Comparison of ENCODE assay signal across 8 cellular contexts in the genomic region with DNA sequence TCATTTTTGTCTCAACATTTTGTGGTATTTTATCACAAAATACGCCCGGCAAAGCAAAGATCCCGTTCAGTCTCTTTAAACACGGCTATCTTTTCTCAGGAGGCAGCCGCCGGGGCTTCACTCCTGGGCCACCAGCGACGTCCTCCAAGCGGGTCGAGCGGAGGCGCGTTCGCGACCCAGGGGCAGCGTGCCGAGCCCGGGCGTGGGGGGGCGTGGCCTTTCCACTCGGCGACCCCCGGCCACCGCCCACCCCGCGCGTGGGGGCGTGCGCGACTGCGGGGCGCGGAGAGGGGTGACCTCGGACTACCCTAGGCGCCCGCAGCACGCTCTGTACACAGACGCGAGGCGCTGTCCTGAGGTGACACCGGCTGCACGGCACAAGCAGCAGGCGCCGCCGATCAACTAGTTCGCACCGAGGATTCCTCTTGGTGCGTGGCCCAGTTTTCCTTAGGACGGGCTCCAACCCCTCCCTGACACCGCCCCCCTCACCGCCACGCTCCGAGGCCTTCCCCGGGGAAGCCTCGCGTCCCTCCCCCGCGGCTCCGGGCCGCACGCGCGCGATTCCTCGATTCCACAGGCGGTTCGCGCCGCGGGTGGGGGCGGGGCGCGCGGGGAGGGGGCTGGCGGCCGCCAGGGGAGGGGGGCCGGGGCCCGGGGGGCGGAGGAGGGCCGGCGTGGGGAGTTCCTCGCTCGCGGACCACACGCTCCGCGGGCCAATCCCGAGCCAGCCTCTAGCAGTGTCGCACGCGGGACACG. TPM values are rescaled to one million over a fixed set of nuclear protein-coding genes. Genes with fewer than 3 reads are reported as not detected.
DNase-seq lines count a peak whose midpoint lies in the region; ATAC-seq and TF ChIP-seq lines count a peak whose summit lies in the region.

No MANE protein-coding gene starts in this region.

- peak overlapping the region; percentile 89 for H3K4me2 ChIP-seq in skeletal muscle satellite cell (ENCODE audit: low read length)

- DNase-seq in Calu3, result peak; percentile 47
- peak; percentile 69 for DNase-seq in KBM-7
- peak; percentile 52 for DNase-seq in T follicular helper cell (ENCODE audit: low read depth)
- DNase-seq in body of pancreas, result peak; percentile 80 to 87 (median 84)

- ATAC-seq in GM21447 (IDR thresholded peaks at IDR 0.05; ENCODE audit: unreplicated experiment), result peak; percentile 17
- ATAC-seq in body of pancreas, result peak; percentile 39
- no peak for ATAC-seq in GM21367 (IDR thresholded peaks at IDR 0.05; ENCODE audit: unreplicated experiment)

- H3K9me3 ChIP-seq in body of pancreas (no peaks in the 10 kb centered on the region), iPS-15b (ENCODE audit: control insufficient read depth, insufficient read depth, low read length) (no peaks in the 10 kb centered on the region), skeletal muscle satellite cell (replicated peaks; ENCODE audit: low read length) (no peaks in the 10 kb centered on the region)

- H3K4me1 ChIP-seq in body of pancreas (peaks cover 15% of the 10 kb centered on the region), iPS-15b (ENCODE audit: control insufficient read depth, insufficient read depth, low read length) (peaks cover 17% of the 10 kb centered on the region), skeletal muscle satellite cell (ENCODE audit: control insufficient read depth, insufficient read depth, low read length) (peaks cover 14% of the 10 kb centered on the region)

- intact Hi-C loops in Calu3 (cut with micrococcal nuclease; ENCODE audit: unreplicated experiment), result loop anchor here (5.0 to 10.0 kb wide), 3 partner anchors 120 to 360 kb away; no protein-coding TSS in a partner anchor
- intact Hi-C loops in body of pancreas (cut with DNase I), result no loop called here

- H3K4me1 Mint-ChIP-seq in Calu3 (ENCODE audit: low read depth, unreplicated experiment), result no peaks in the 10 kb centered on the region

- TF ChIP-seq POLR2A in body of pancreas (IDR thresholded peaks at IDR 0.05), result peak in 2 of 3 donors; percentile 59 to 66

- H3K9ac ChIP-seq in iPS-15b (ENCODE audit: low read depth, low read length) (peak overlapping the region; percentile 55), skeletal muscle satellite cell (ENCODE audit: low read depth, low read length) (peak overlapping the region; percentile 83)

- CTCF ChIA-PET in Calu3 (lab: Charles Lee), result interaction anchor here (0.7 kb wide), 1 partner anchor 711 kb away, joined by 4 read pairs; no protein-coding TSS in a partner anchor

- peak overlapping the region; percentile 74 for H3K4me3 Mint-ChIP-seq in Calu3 (ENCODE audit: low read depth, unreplicated experiment)

- H3K27ac ChIP-seq in body of pancreas, result peak overlapping the region; percentile 71 to 96 (median 92)

- WGBS in body of pancreas, 2 donors, result 1 to 4% methylated on average over 14 to 60 of the region's 92 CpGs

- H3K36me3 Mint-ChIP-seq in Calu3 (ENCODE audit: insufficient read depth, unreplicated experiment), result peaks cover 42% of the 10 kb centered on the region

- TF ChIP-seq CTCF in Calu3 (IDR thresholded peaks at IDR 0.05; ENCODE audit: unreplicated experiment), result no peak
- no peak for TF ChIP-seq CTCF in body of pancreas (IDR thresholded peaks at IDR 0.05)

- H3K27me3 ChIP-seq in body of pancreas, result no peaks in the 10 kb centered on the region
- H3K27me3 ChIP-seq in iPS-15b (ENCODE audit: control insufficient read depth, insufficient read depth, low read length), result no peaks in the 10 kb centered on the region
- no peaks in the 10 kb centered on the region for H3K27me3 ChIP-seq in skeletal muscle satellite cell (ENCODE audit: control insufficient read depth, insufficient read depth, low read length)

- BruUV-seq in Calu3 (replicated peaks; lab: Mats Ljungman, UMichigan), result no TSS peak

- H3K9me3 Mint-ChIP-seq in Calu3 (ENCODE audit: low read depth, unreplicated experiment), result no peaks in the 10 kb centered on the region

- in situ Hi-C loops in KBM-7 (cut with MboI; ENCODE audit: low pct_unique_long_range_greater_than_20kb, low sequenced_read_pairs), result no loop called here

- H3K4me3 ChIP-seq in body of pancreas (peak overlapping the region; percentile 49 to 95), iPS-15b (ENCODE audit: low read depth, low read length) (peak overlapping the region; percentile 82), skeletal muscle satellite cell (ENCODE audit: low read length) (peak overlapping the region; percentile 90)

- H3K36me3 ChIP-seq in body of pancreas (replicated peaks in 1 of 2; ENCODE audit: insufficient read depth in 1 of 2, low read depth in 2 of 2), result no peaks in the 10 kb centered on the region
- H3K36me3 ChIP-seq in iPS-15b (ENCODE audit: control insufficient read depth, insufficient read depth, low read length), result peaks cover 7% of the 10 kb centered on the region
- H3K36me3 ChIP-seq in skeletal muscle satellite cell (ENCODE audit: insufficient read depth, low read length), result no peaks in the 10 kb centered on the region

- H3K27ac Mint-ChIP-seq in Calu3 (ENCODE audit: unreplicated experiment), result no peak overlapping the region

- H3K27me3 Mint-ChIP-seq in Calu3 (ENCODE audit: unreplicated experiment), result no peaks in the 10 kb centered on the region

RNA-seq across cellular contexts. Expression of a gene that starts 1.1 kb away (rescaled TPM):
- total RNA-seq in Calu3 (2022) (8.1 and 9.4 TPM in 2 replicates), body of pancreas (1 to 10 TPM; 3.6 to 4.6 TPM)
- total RNA-seq in skeletal muscle satellite cell (2012; rRNA removed), result 12.2 and 14.2 TPM in 2 replicates
